24 cellular contexts compared by ENCODE assay signal in the genomic region with DNA sequence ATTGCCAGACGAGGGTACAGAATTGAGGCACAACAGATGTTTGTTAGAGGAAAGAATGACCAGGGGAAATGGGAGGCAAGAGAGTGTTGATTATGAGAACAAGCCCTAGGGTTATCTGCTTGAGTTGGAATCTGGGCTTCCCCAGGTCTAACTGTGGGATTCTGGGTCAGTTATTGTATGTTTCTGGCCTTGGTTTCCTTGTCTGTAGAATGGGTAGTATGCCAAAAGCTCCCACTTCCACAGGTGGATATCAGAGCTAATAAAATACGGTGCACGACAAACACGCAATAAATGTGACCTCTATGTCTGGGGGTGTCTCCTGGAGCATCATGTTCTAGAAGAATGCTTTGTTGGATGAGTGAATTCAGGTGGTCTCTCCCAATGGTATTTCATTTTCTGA. TPM values are rescaled to one million over a fixed set of nuclear protein-coding genes. Genes with fewer than 3 reads are reported as not detected.
"Had no signal": no experiment of that assay in that cellular context is flagged by ENCODE, and none has a peak within 500 bp of the region (broad histone marks: within the 10 kb centered on the region; RNA-seq: fewer than 3 reads in every experiment).

No MANE protein-coding gene starts in this region.

- H3K4me1 ChIP-seq: left ventricle myocardium inferior, psoas muscle had no signal

- ATAC-seq: activated CD4-positive, CD25-positive, alpha-beta regulatory T cell treated with anti-CD3 and anti-CD28 coated beads, Interleukin-2, amount 50 U/mL, for 24 hours; activated T-cell treated with anti-CD3 and anti-CD28 coated beads, Interleukin-2, amount 50 U/mL, for 72 hours; naive thymus-derived CD8-positive, alpha-beta T cell; psoas muscle; right cardiac atrium; SK-N-SH treated with all-trans-retinoic acid at 6 μM for 48 hours; stimulated activated effector memory CD8-positive, alpha-beta T cell treated with anti-CD3 and anti-CD28 coated beads, Interleukin-12 subunit alpha, Interleukin-12 subunit beta, amount 100 ng/mL, for 72 hours; stimulated activated naive CD8-positive, alpha-beta T cell treated with anti-CD3 and anti-CD28 coated beads, Interleukin-15, amount 100 ng/mL, for 72 hours had no signal

- H3K4me3 ChIP-seq: cardiac muscle cell, left ventricle myocardium inferior, psoas muscle, skin epidermis had no signal

- H3K36me3 ChIP-seq: cardiac muscle cell, left ventricle myocardium inferior had no signal

- H3K27ac ChIP-seq: cardiac muscle cell, left ventricle myocardium inferior, psoas muscle, skin epidermis had no signal

- H3K9me3 ChIP-seq: left ventricle myocardium inferior, psoas muscle had no signal

- DNase-seq: activated CD4-positive, alpha-beta memory T cell treated with anti-CD3 and anti-CD28 coated beads, Interleukin-2, amount 10 ng/mL, durations not matched to agents 7 days and 5 days; activated CD4-positive, alpha-beta T cell treated with anti-CD3 and anti-CD28 coated beads, Interleukin-2, amount 10 ng/mL, durations not matched to agents 24 days and 14 days; activated effector memory CD4-positive, alpha-beta T cell treated with Interleukin-2 at 50 U/mL for 16 hours; activated naive CD4-positive, alpha-beta T cell treated with anti-CD3 and anti-CD28 coated beads, Interleukin-2, amount 10 ng/mL, durations not matched to agents 7 days and 5 days; activated T-cell treated with anti-CD3 and anti-CD28 coated beads, Interleukin-2, amount 50 U/mL, for 72 hours; amygdala; effector CD8-positive, alpha-beta T cell; foreskin melanocyte; hippocampal formation; kidney glomerular epithelial cell; left ventricle myocardium inferior; naive thymus-derived CD8-positive, alpha-beta T cell; psoas muscle; right cardiac atrium; stimulated activated CD4-positive, alpha-beta T cell treated with anti-CD3 and anti-CD28 coated beads, Interleukin-2, amount 100 ng/mL, for 24 hours; stimulated activated naive CD8-positive, alpha-beta T cell treated with anti-CD3 and anti-CD28 coated beads, Interleukin-15, amount 100 ng/mL, for 72 hours had no signal

- H3K27me3 ChIP-seq: cardiac muscle cell had no signal

RNA-seq across cellular contexts. Expression of a gene that starts 0.5 kb away (rescaled TPM):
- total RNA-seq: activated CD4-positive, alpha-beta T cell treated with anti-CD3 and anti-CD28 coated beads, Interleukin-2, amount 10 ng/mL, durations not matched to agents 24 days and 14 days; activated T-cell treated with anti-CD3 and anti-CD28 coated beads, Interleukin-2, amount 50 U/mL, for 72 hours; chondrocyte; naive thymus-derived CD8-positive, alpha-beta T cell; osteocyte; psoas muscle; T-helper 2 cell treated with Interferon-gamma antibody and Interleukin-4, amounts not matched to agents 100 ng/mL and 5 ng/mL, for 36 hours had no signal
- polyA plus RNA-seq: cardiac muscle cell; naive thymus-derived CD8-positive, alpha-beta T cell had no signal
